15 cellular contexts compared by ENCODE assay signal in the genomic region with DNA sequence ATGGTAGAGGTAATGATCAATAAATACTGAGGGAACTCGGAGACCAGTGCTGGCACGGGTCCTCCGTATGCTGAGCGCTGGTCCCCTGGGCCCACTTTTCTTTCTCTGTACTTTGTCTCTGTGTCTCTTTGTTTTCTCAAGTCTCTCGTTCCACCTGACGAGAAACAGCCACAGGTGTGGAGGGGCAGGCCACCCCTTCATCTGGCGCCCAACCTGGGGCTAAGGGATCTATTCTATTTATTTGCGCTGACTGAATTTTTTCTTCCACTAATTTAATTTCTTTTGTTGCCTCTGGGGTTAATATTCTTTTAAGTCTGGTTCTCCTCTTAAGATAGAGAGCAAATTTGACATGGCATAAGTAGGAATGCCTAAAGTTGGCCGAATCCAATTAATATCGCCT. TPM values are rescaled to one million over a fixed set of nuclear protein-coding genes. Genes with fewer than 3 reads are reported as not detected.
DNase-seq lines count a peak whose midpoint lies in the region; ATAC-seq and TF ChIP-seq lines count a peak whose summit lies in the region.
"Not testable (repeated sequence)": the region's sequence is repeated elsewhere in the genome, so short reads cannot be mapped to it uniquely, and the experiment has no call there.
"Had no signal": no experiment of that assay in that cellular context is flagged by ENCODE, and none has a peak within 500 bp of the region (broad histone marks: within the 10 kb centered on the region; RNA-seq: fewer than 3 reads in every experiment).

No MANE protein-coding gene starts in this region.

- not testable (repeated sequence) for H2BK15ac ChIP-seq in mesenchymal stem cell (ENCODE audit: low read depth, poor library complexity, severe bottlenecking)

- WGBS in mesenchymal stem cell: 95% methylated on average over 8 of the region's 10 CpGs

- not testable (repeated sequence) for H4K91ac ChIP-seq in mesenchymal stem cell (ENCODE audit: low read length)

- H3K27ac ChIP-seq in BLaER1 treated with 17β-estradiol and CSF1 and Interleukin-3, amounts not matched to agents 10 nM and 100 nM; GM23338 (ENCODE audit: low read depth); mesenchymal stem cell (ENCODE audit: low read length, poor library complexity, severe bottlenecking): not testable (repeated sequence)

- DNase-seq in GM23338 (ENCODE audit: low spot score) (peak; percentile 45), NCI-H226 (peak; percentile 32), erythroblast (lab: John Stamatoyannopoulos, UW) (peak; percentile 45 to 58), mesenchymal stem cell (peak; percentile 14)
- DNase-seq in activated naive CD8-positive, alpha-beta T cell treated with anti-CD3 and anti-CD28 coated beads, Interleukin-2, amount 50 U/mL, for 24 hours: peak; percentile 15

- not testable (repeated sequence) for H2BK12ac ChIP-seq in mesenchymal stem cell (ENCODE audit: low read length in 2 of 2)

- H3K9me2 ChIP-seq in GM23338 (ENCODE audit: insufficient read depth): not testable (repeated sequence)

- not testable (repeated sequence) for H2AFZ ChIP-seq in GM23338; mesenchymal stem cell (ENCODE audit: low read depth, low read length)

- H3K4me3 Mint-ChIP-seq in GM23338; activated naive CD8-positive, alpha-beta T cell treated with anti-CD3 and anti-CD28 coated beads, Interleukin-2, amount 50 U/mL, for 24 hours: not testable (repeated sequence)

- peaks cover 98% of the 10 kb centered on the region for H3K36me3 Mint-ChIP-seq in GM23338 (ENCODE audit: low read depth)
- H3K36me3 Mint-ChIP-seq in activated naive CD8-positive, alpha-beta T cell treated with anti-CD3 and anti-CD28 coated beads, Interleukin-2, amount 50 U/mL, for 24 hours (ENCODE audit: low read depth): peaks cover 81% of the 10 kb centered on the region

- not testable (repeated sequence) for H3K4ac ChIP-seq in mesenchymal stem cell (ENCODE audit: low read depth in 1 of 2, low read length in 2 of 2)

- not testable (repeated sequence) for H4K20me1 ChIP-seq in BLaER1 treated with 17β-estradiol and CSF1 and Interleukin-3, amounts not matched to agents 10 nM and 100 nM; GM23338 (replicated peaks; ENCODE audit: insufficient read depth)

- H2BK120ac ChIP-seq in mesenchymal stem cell (ENCODE audit: low read depth, low read length): not testable (repeated sequence)

- peaks cover 90 to 100% (median 99%) of the 10 kb centered on the region in 11 experiments for H3K36me3 ChIP-seq in BLaER1 treated with 17β-estradiol and CSF1 and Interleukin-3, amounts not matched to agents 10 nM and 100 nM
- H3K36me3 ChIP-seq in GM23338 (ENCODE audit: insufficient read depth) (peaks cover 72% of the 10 kb centered on the region), mesenchymal stem cell (ENCODE audit: control insufficient read depth in 1 of 2, insufficient read depth in 2 of 2, low read depth in 1 of 2, low read length in 2 of 2) (peaks cover 39 to 92% of the 10 kb centered on the region in 2 experiments)

- not testable (repeated sequence) for H3K14ac ChIP-seq in mesenchymal stem cell (ENCODE audit: low read length in 2 of 2)

- H4K8ac ChIP-seq in mesenchymal stem cell (ENCODE audit: low read length): not testable (repeated sequence)

- H2AK5ac ChIP-seq in mesenchymal stem cell (ENCODE audit: low read length, severe bottlenecking): not testable (repeated sequence)

- peaks cover 30% of the 10 kb centered on the region for H3K9me3 Mint-ChIP-seq in GM23338
- H3K9me3 Mint-ChIP-seq in activated naive CD8-positive, alpha-beta T cell treated with anti-CD3 and anti-CD28 coated beads, Interleukin-2, amount 50 U/mL, for 24 hours: peaks cover 26% of the 10 kb centered on the region

- not testable (repeated sequence) for H3K27ac Mint-ChIP-seq in GM23338; activated naive CD8-positive, alpha-beta T cell treated with anti-CD3 and anti-CD28 coated beads, Interleukin-2, amount 50 U/mL, for 24 hours

- not testable (repeated sequence) for TF ChIP-seq CTCF in GM23338 (conservative IDR thresholded peaks at IDR 0.05; ENCODE audit: low read depth in 2 of 2)

- peaks cover 41 to 53% (median 47%) of the 10 kb centered on the region in 11 experiments for H3K9me3 ChIP-seq in BLaER1 treated with 17β-estradiol and CSF1 and Interleukin-3, amounts not matched to agents 10 nM and 100 nM (replicated peaks in 1 of 11)
- H3K9me3 ChIP-seq in mesenchymal stem cell (ENCODE audit: control insufficient read depth, low read length): peaks cover 34% of the 10 kb centered on the region

- H3K4me3 ChIP-seq in BLaER1 treated with 17β-estradiol and CSF1 and Interleukin-3, amounts not matched to agents 10 nM and 100 nM: peak overlapping the region in 7 of 10 experiments; percentile 19 to 51 (median 31); a peak in 11 of 20 replicates
- not testable (repeated sequence) for H3K4me3 ChIP-seq in GM23338; mesenchymal stem cell (ENCODE audit: insufficient read depth in 1 of 2, low read depth in 1 of 2, low read length in 2 of 2)

- not testable (repeated sequence) for H3K4me2 ChIP-seq in BLaER1 treated with 17β-estradiol and CSF1 and Interleukin-3, amounts not matched to agents 10 nM and 100 nM; GM23338; mesenchymal stem cell (ENCODE audit: low read length, poor library complexity, severe bottlenecking)

- TF ChIP-seq POLR2A in erythroblast (IDR thresholded peaks at IDR 0.05; ENCODE audit: low read length): not testable (repeated sequence)

- H3K4me1 Mint-ChIP-seq in GM23338; activated naive CD8-positive, alpha-beta T cell treated with anti-CD3 and anti-CD28 coated beads, Interleukin-2, amount 50 U/mL, for 24 hours: not testable (repeated sequence)

- H3K4me1 ChIP-seq in BLaER1 treated with 17β-estradiol and CSF1 and Interleukin-3, amounts not matched to agents 10 nM and 100 nM; GM23338 (ENCODE audit: insufficient read depth); mesenchymal stem cell (ENCODE audit: control insufficient read depth, insufficient read depth, low read depth, low read length): not testable (repeated sequence)

- peaks cover 27% of the 10 kb centered on the region for H3K79me1 ChIP-seq in mesenchymal stem cell (replicated peaks; ENCODE audit: low read length, poor library complexity, severe bottlenecking)

- H3K18ac ChIP-seq in mesenchymal stem cell (ENCODE audit: low read depth in 1 of 2, low read length in 2 of 2): not testable (repeated sequence)

- not testable (repeated sequence) for ATAC-seq in GM23338; activated naive CD8-positive, alpha-beta T cell treated with anti-CD3 and anti-CD28 coated beads, Interleukin-2, amount 50 U/mL, for 24 hours

- H3K27me3 Mint-ChIP-seq in GM23338 (ENCODE audit: insufficient read depth, low read depth, poor library complexity); activated naive CD8-positive, alpha-beta T cell treated with anti-CD3 and anti-CD28 coated beads, Interleukin-2, amount 50 U/mL, for 24 hours: not testable (repeated sequence)

- H3K79me2 ChIP-seq in GM23338 (replicated peaks; ENCODE audit: insufficient read depth): not testable (repeated sequence)

- not testable (repeated sequence) for H2BK5ac ChIP-seq in mesenchymal stem cell (ENCODE audit: low read depth, low read length, poor library complexity, severe bottlenecking)

- not testable (repeated sequence) for H3K23ac ChIP-seq in mesenchymal stem cell (ENCODE audit: low read length in 2 of 2)

- not testable (repeated sequence) for H3F3A ChIP-seq in GM23338 (replicated peaks; ENCODE audit: low read depth)

- H3K27me3 ChIP-seq in BLaER1 treated with 17β-estradiol and CSF1 and Interleukin-3, amounts not matched to agents 10 nM and 100 nM; GM23338 (ENCODE audit: insufficient read depth); mesenchymal stem cell (ENCODE audit: control insufficient read depth in 1 of 2, insufficient read depth in 1 of 2, low read length in 2 of 2): not testable (repeated sequence)

- not testable (repeated sequence) for H3K9ac ChIP-seq in BLaER1 treated with 17β-estradiol and CSF1 and Interleukin-3, amounts not matched to agents 10 nM and 100 nM; mesenchymal stem cell (ENCODE audit: low read length)

RNA-seq across cellular contexts. Expression of a gene that starts 12.0 kb away (rescaled TPM):
- total RNA-seq in GM23338 (2014; rRNA removed; shearing (Covaris generic)): 3.9 and 6.9 TPM in 2 replicates
- not detected in 2 replicates for polyA plus RNA-seq in GM23338 (2016; fragmentation: Nextera tagmentation; extraction: Ambion mirVana)
- not detected for polyA plus RNA-seq in mesenchymal stem cell (2013, experiment 1 of 2)
- polyA plus RNA-seq in mesenchymal stem cell (2013, experiment 2 of 2): not detected
- polyA plus RNA-seq: cardiac muscle cell, heart left ventricle had no signal

RNA-seq across cellular contexts. Expression of a gene that starts 13.7 kb away (rescaled TPM):
- 283 and 350 TPM in 2 replicates for total RNA-seq in GM23338 (2014; rRNA removed; shearing (Covaris generic))
- polyA plus RNA-seq in GM23338 (2016; fragmentation: Nextera tagmentation; extraction: Ambion mirVana): 972 and 1,006 TPM in 2 replicates
- 327 TPM for polyA plus RNA-seq in mesenchymal stem cell (2013, experiment 1 of 2)
- 323 TPM for polyA plus RNA-seq in mesenchymal stem cell (2013, experiment 2 of 2)

RNA-seq across cellular contexts. Expression of a gene that starts 24.6 kb away (rescaled TPM):
- total RNA-seq in GM23338 (2014; rRNA removed; shearing (Covaris generic)): 3.3 and 4.2 TPM in 2 replicates
- 0.77 and 1.2 TPM in 2 replicates for polyA plus RNA-seq in GM23338 (2016; fragmentation: Nextera tagmentation; extraction: Ambion mirVana)
- polyA plus RNA-seq in mesenchymal stem cell (2013, experiment 1 of 2): 0.03 TPM
- 0.04 TPM for polyA plus RNA-seq in mesenchymal stem cell (2013, experiment 2 of 2)

RNA-seq across cellular contexts. Expression of a gene that starts 38.1 kb away (rescaled TPM):
- 5.1 and 5.8 TPM in 2 replicates for total RNA-seq in GM23338 (2014; rRNA removed; shearing (Covaris generic))
- polyA plus RNA-seq in GM23338 (2016; fragmentation: Nextera tagmentation; extraction: Ambion mirVana): 0.82 and 0.89 TPM in 2 replicates
- polyA plus RNA-seq in mesenchymal stem cell (2013, experiment 1 of 2): 0.15 TPM
- 0.11 TPM for polyA plus RNA-seq in mesenchymal stem cell (2013, experiment 2 of 2)

RNA-seq across cellular contexts. Expression of a gene that starts 43.8 kb away (rescaled TPM):
- total RNA-seq in GM23338 (2014; rRNA removed; shearing (Covaris generic)): 0.16 TPM in 1 of 2 replicates, not detected in the other
- not detected in 2 replicates for polyA plus RNA-seq in GM23338 (2016; fragmentation: Nextera tagmentation; extraction: Ambion mirVana)
- not detected for polyA plus RNA-seq in mesenchymal stem cell (2013, experiment 1 of 2)
- not detected for polyA plus RNA-seq in mesenchymal stem cell (2013, experiment 2 of 2)
- total RNA-seq: activated CD4-positive, alpha-beta T cell treated with anti-CD3 and anti-CD28 coated beads, Interleukin-2, amount 10 ng/mL, durations not matched to agents 7 days and 5 days; activated CD8-positive, alpha-beta memory T cell treated with anti-CD3 and anti-CD28 coated beads, Interleukin-2, amount 10 ng/mL, durations not matched to agents 7 days and 5 days; activated T-cell treated with anti-CD3 and anti-CD28 coated beads, Interleukin-2, amount 50 U/mL, for 72 hours; prostate gland; Right ventricle myocardium inferior; sigmoid colon; thoracic aorta had no signal
- polyA plus RNA-seq: cardiac muscle cell, heart left ventricle had no signal
